In the genomic region with DNA sequence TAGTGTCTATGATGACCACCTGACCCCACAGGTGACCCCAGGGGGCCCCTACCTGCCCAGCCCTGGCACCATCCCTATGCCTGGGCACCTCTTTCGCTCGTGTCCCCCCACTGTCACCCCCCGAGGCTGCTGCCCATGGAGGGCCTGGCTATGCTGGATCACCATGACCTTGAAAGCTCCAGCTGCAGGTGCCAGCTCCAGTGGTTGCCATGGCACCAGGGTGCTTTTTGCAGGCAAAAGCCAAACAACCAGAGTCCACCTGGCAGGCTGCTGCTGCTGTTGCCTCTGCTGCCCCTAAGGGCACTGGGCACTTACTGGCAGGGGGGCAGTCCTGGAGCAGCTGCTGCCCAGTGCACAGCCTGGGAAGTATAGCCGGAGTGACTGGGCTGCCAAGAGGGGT, we compare ENCODE assay signal across 11 cellular contexts. TPM values are rescaled to one million over a fixed set of nuclear protein-coding genes. Genes with fewer than 3 reads are reported as not detected.
DNase-seq lines count a peak whose midpoint lies in the region; ATAC-seq and TF ChIP-seq lines count a peak whose summit lies in the region.
"Had no signal": no experiment of that assay in that cellular context is flagged by ENCODE, and none has a peak within 500 bp of the region (broad histone marks: within the 10 kb centered on the region; RNA-seq: fewer than 3 reads in every experiment).

No MANE protein-coding gene starts in this region.

- H3K27ac ChIP-seq in GM23248 = peak overlapping the region; percentile 86; the same call in 1 of the 2 replicates

- H3K9me2 ChIP-seq in GM23248 (ENCODE audit: insufficient read depth) = no peaks in the 10 kb centered on the region

- peaks cover 10% of the 10 kb centered on the region for H3K4me1 Mint-ChIP-seq in central memory CD8-positive, alpha-beta T cell
- peaks cover 4 to 11% (median 6%) of the 10 kb centered on the region in 3 donors for H3K4me1 Mint-ChIP-seq in T-cell

- no peak overlapping the region for H2AFZ ChIP-seq in GM23248

- DNase-seq in GM23248 (peak; percentile 30), NCI-H146 (lab: John Stamatoyannopoulos, UW) (peak; percentile 81), retinal pigment epithelial cell (ENCODE audit: low read depth) (no peak), T-cell (no peak), NCI-H446 treated with DMSO at 0.1 percent for 48 hours (lab: John Stamatoyannopoulos, UW) (no peak), NCI-H510A (lab: John Stamatoyannopoulos, UW) (no peak), NCI-H82 (lab: John Stamatoyannopoulos, UW) (no peak)
- no peak for DNase-seq in central memory CD8-positive, alpha-beta T cell (ENCODE audit: low spot score in 2 of 2)
- DNase-seq: activated naive CD4-positive, alpha-beta T cell treated with anti-CD3 and anti-CD28 coated beads, Interleukin-2, amount 50 U/mL, for 16 hours; CD8-positive, alpha-beta T cell had no signal

- H4K20me1 ChIP-seq in GM23248 (ENCODE audit: insufficient read depth) = no peaks in the 10 kb centered on the region

- no peak for ATAC-seq in central memory CD8-positive, alpha-beta T cell (replicated peaks; ENCODE audit: extremely low read depth, poor library complexity, severe bottlenecking)
- ATAC-seq in T-cell (replicated peaks in 1 of 4) = no peak
- ATAC-seq: CD8-positive, alpha-beta T cell had no signal

- peak; percentile 6 for TF ChIP-seq CTCF in retinal pigment epithelial cell (conservative IDR thresholded peaks at IDR 0.05; ENCODE audit: low read depth, low read length)

- peaks cover 34% of the 10 kb centered on the region for H3K4me1 ChIP-seq in GM23248 (ENCODE audit: insufficient read depth)

- no peaks in the 10 kb centered on the region for H3K27me3 ChIP-seq in GM23248 (replicated peaks; ENCODE audit: insufficient read depth)

- no peaks in the 10 kb centered on the region for H3K36me3 ChIP-seq in GM23248 (ENCODE audit: low read depth)

- in situ Hi-C loops in GM23248 (cut with MboI) = no loop called here

- CTCF ChIA-PET in T-cell (lab: Charles Lee) = interaction anchor here in 1 of 2 donors (0.6 to 3.2 kb wide), 2 partner anchors 12 to 270 kb away, joined by 4 to 19 read pairs; a partner anchor contains a TSS

- no peaks in the 10 kb centered on the region for H3K9me3 ChIP-seq in GM23248 (ENCODE audit: low read depth)

- no peaks in the 10 kb centered on the region for H3K27me3 Mint-ChIP-seq in central memory CD8-positive, alpha-beta T cell
- H3K27me3 Mint-ChIP-seq in T-cell = no peaks in the 10 kb centered on the region

- H3K4me3 ChIP-seq in GM23248 (no peak overlapping the region), retinal pigment epithelial cell (ENCODE audit: low read length) (no peak overlapping the region)

- POLR2A ChIA-PET in T-cell (lab: Charles Lee) = interaction anchor here (0.6 to 0.7 kb wide), 2 partner anchors 21 to 1554 kb away, joined by 3 to 5 read pairs; no protein-coding TSS in a partner anchor

- H3K9me3 Mint-ChIP-seq in central memory CD8-positive, alpha-beta T cell = no peaks in the 10 kb centered on the region
- H3K9me3 Mint-ChIP-seq in T-cell = no peaks in the 10 kb centered on the region
- H3K9me3 Mint-ChIP-seq: CD8-positive, alpha-beta T cell had no signal

- H3K4me2 ChIP-seq in GM23248 (ENCODE audit: unreplicated experiment) = peak overlapping the region; percentile 70

- H3K4me3 Mint-ChIP-seq in central memory CD8-positive, alpha-beta T cell = no peak overlapping the region
- H3K4me3 Mint-ChIP-seq in T-cell = no peak overlapping the region
- H3K4me3 Mint-ChIP-seq: CD8-positive, alpha-beta T cell had no signal

- H3K36me3 Mint-ChIP-seq in central memory CD8-positive, alpha-beta T cell (ENCODE audit: insufficient read depth) = peaks cover 3% of the 10 kb centered on the region
- no peaks in the 10 kb centered on the region for H3K36me3 Mint-ChIP-seq in T-cell
- H3K36me3 Mint-ChIP-seq: CD8-positive, alpha-beta T cell had no signal

- H3K9ac ChIP-seq in GM23248 = peak overlapping the region; percentile 75; the same call in 1 of the 2 replicates

- H3F3A ChIP-seq in GM23248 (ENCODE audit: insufficient read depth) = peaks cover 29% of the 10 kb centered on the region

- H3K27ac Mint-ChIP-seq in central memory CD8-positive, alpha-beta T cell (ENCODE audit: low read depth) = peak overlapping the region; percentile 72
- H3K27ac Mint-ChIP-seq in T-cell = no peak overlapping the region
- H3K27ac Mint-ChIP-seq: CD8-positive, alpha-beta T cell had no signal

- 76% methylated on average over 4 of the region's 4 CpGs for WGBS in GM23248 (ENCODE audit: low coverage in 1 of 2, low lambda C conversion rate in 2 of 2, missing lambda C conversion rate in 2 of 2), 2 experiments

- H3K79me2 ChIP-seq in GM23248 (ENCODE audit: insufficient read depth) = no peaks in the 10 kb centered on the region

RNA-seq across cellular contexts. Expression of a gene that starts 21.7 kb away (rescaled TPM):
- 4.2 and 6.1 TPM in 2 replicates for total RNA-seq in GM23248 (2014; rRNA removed; shearing (Covaris generic))
- polyA plus RNA-seq in GM23248 (2016; fragmentation: Nextera tagmentation; extraction: Ambion mirVana) = 5.0 and 5.2 TPM in 2 replicates
- total RNA-seq in T-cell = 10 to 100 TPM in 1 of 5 donors, 1 to 10 TPM in 4; 3.4 to 11.1 (median 4.2) TPM

RNA-seq across cellular contexts. Expression of a gene that starts 36.0 kb away (rescaled TPM):
- total RNA-seq in GM23248 (2014; rRNA removed; shearing (Covaris generic)) = not detected in 2 replicates
- polyA plus RNA-seq in GM23248 (2016; fragmentation: Nextera tagmentation; extraction: Ambion mirVana) = not detected in 2 replicates
- total RNA-seq in T-cell = not detected
- total RNA-seq: CD8-positive, alpha-beta T cell; sciatic nerve had no signal

RNA-seq across cellular contexts. Expression of a gene that starts 57.3 kb away (rescaled TPM):
- total RNA-seq in GM23248 (2014; rRNA removed; shearing (Covaris generic)) = 5.5 and 5.8 TPM in 2 replicates
- 3.0 and 3.1 TPM in 2 replicates for polyA plus RNA-seq in GM23248 (2016; fragmentation: Nextera tagmentation; extraction: Ambion mirVana)
- 1 to 10 TPM; 3.2 to 9.4 (median 5.2) TPM for total RNA-seq in T-cell

Comparison
In these comparisons a context has a peak if more than half of its experiments do, and no peak if none do; other contexts are left out.
1. DNase-seq: peak in GM23248 (single experiment) and NCI-H146 (single experiment); none in central memory CD8-positive, alpha-beta T cell (0 of 2), retinal pigment epithelial cell (single experiment), T-cell (0 of 34), NCI-H446 treated with DMSO at 0.1 percent for 48 hours (single experiment), NCI-H510A (single experiment) and NCI-H82 (single experiment).